14 cellular contexts compared by ENCODE assay signal in the genomic region with DNA sequence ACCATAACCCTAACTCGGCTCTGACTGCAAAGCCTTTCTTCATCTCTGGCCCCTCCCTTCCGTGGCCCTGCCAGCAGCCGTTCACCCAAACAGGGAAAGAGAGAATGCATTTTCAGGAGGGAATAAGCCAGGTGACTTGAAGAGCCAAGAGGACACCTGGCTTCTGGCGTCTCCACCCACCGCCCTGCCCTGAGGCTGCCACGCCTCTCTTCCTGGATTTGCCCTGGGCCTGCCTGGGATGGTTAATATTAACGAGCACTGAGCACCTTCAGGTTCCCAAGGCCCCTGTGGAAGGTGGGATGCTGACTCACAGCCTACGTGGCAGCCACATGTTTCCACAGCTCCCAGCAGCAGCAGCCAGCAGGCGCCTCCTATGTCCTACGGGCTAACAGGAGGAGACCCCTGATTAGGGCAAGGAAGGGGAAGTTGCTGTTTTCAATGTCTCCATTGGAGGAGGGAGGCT.
DNase-seq lines count a peak whose midpoint lies in the region; ATAC-seq, FAIRE-seq and TF ChIP-seq lines count a peak whose summit lies in the region.
"Had no signal": no experiment of that assay in that cellular context is flagged by ENCODE, and none has a peak within 500 bp of the region (broad histone marks: within the 10 kb centered on the region; RNA-seq: fewer than 3 reads in every experiment).

No MANE protein-coding gene starts in this region.

- peaks cover 0 to 9% (median 0%) of the 10 kb centered on the region in 4 donors for H3K4me1 ChIP-seq in Peyer's patch
- peaks cover 2 to 10% of the 10 kb centered on the region in 2 donors for H3K4me1 ChIP-seq in kidney (ENCODE audit: control insufficient read depth in 1 of 2, insufficient read depth in 1 of 2, low read depth in 1 of 2, low read length in 2 of 2)
- peaks cover 27% of the 10 kb centered on the region for H3K4me1 ChIP-seq in suprapubic skin
- H3K4me1 ChIP-seq: tibial nerve had no signal

- no peak for TF ChIP-seq EP300 in suprapubic skin (IDR thresholded peaks at IDR 0.05)

- TF ChIP-seq CTCF in Peyer's patch (IDR thresholded peaks at IDR 0.05) (peak in 1 of 6 experiments; percentile 20), kidney (IDR thresholded peaks at IDR 0.05; ENCODE audit: borderline replicate concordance, extremely low read depth, insufficient read depth) (no peak), suprapubic skin (IDR thresholded peaks at IDR 0.05) (no peak)

- intact Hi-C loops in kidney (cut with DNase I): no loop called here

- H3K27ac ChIP-seq in Peyer's patch (peak overlapping the region in 3 of 4 donors; percentile 40 to 91 (median 86)), kidney (ENCODE audit: low read depth in 2 of 2, low read length in 2 of 2) (no peak overlapping the region), suprapubic skin (peak overlapping the region; percentile 60)
- H3K27ac ChIP-seq: 22Rv1, brain microvascular endothelial cell, tibial nerve, VCaP had no signal

- H3K4me3 ChIP-seq in Peyer's patch (peak overlapping the region in 1 of 4 donors; percentile 14), kidney (ENCODE audit: low read length in 2 of 2) (no peak overlapping the region), suprapubic skin (no peak overlapping the region)
- H3K4me3 ChIP-seq: tibial nerve had no signal

- H3K27me3 ChIP-seq in Peyer's patch: no peaks in the 10 kb centered on the region
- H3K27me3 ChIP-seq in suprapubic skin: no peaks in the 10 kb centered on the region
- H3K27me3 ChIP-seq: brain microvascular endothelial cell, tibial nerve had no signal

- H3K9ac ChIP-seq in kidney (ENCODE audit: low read length in 2 of 2): no peak overlapping the region

- H3K9me3 ChIP-seq in Peyer's patch (no peaks in the 10 kb centered on the region), kidney (ENCODE audit: control insufficient read depth in 1 of 2, low read length in 2 of 2) (no peaks in the 10 kb centered on the region), suprapubic skin (no peaks in the 10 kb centered on the region)
- H3K9me3 ChIP-seq: tibial nerve had no signal

- peak; percentile 48 to 82 for TF ChIP-seq POLR2A in Peyer's patch (IDR thresholded peaks at IDR 0.05)
- TF ChIP-seq POLR2A in suprapubic skin (IDR thresholded peaks at IDR 0.05): no peak

- H3K36me3 ChIP-seq in Peyer's patch: no peaks in the 10 kb centered on the region
- H3K36me3 ChIP-seq in kidney (ENCODE audit: control insufficient read depth in 1 of 2, insufficient read depth in 2 of 2, low read length in 2 of 2): no peaks in the 10 kb centered on the region
- H3K36me3 ChIP-seq in suprapubic skin: no peaks in the 10 kb centered on the region
- H3K36me3 ChIP-seq: brain microvascular endothelial cell, tibial nerve had no signal

- WGBS in suprapubic skin: 37% methylated on average over 7 of the region's 10 CpGs

- no peak for ATAC-seq in GM19328 (IDR thresholded peaks at IDR 0.05; ENCODE audit: unreplicated experiment)

- DNase-seq in DMS79 treated with DMSO at 0.1 percent for 48 hours (lab: John Stamatoyannopoulos, UW): peak; percentile 49
- no peak for DNase-seq in DMS79 (lab: John Stamatoyannopoulos, UW)
- peak in 2 of 3 donors; percentile 90 to 92 for DNase-seq in Peyer's patch
- peak; percentile 94 for DNase-seq in kidney
- DNase-seq in suprapubic skin (ENCODE audit: low spot score in 2 of 2): no peak
- DNase-seq in activated naive CD4-positive, alpha-beta T cell (lab: John Stamatoyannopoulos, UW): no peak
- DNase-seq in stimulated activated CD4-positive, alpha-beta T cell treated with anti-CD3 and anti-CD28 coated beads, Interleukin-2, amount 100 ng/mL, for 24 hours: no peak
- DNase-seq: activated T-cell treated with anti-CD3 and anti-CD28 coated beads, Interleukin-2, amount 50 U/mL, for 24 hours; brain microvascular endothelial cell; DND-41 had no signal

- FAIRE-seq in kidney (lab: Jason Lieb, UNC): no peak

Comparison
In these comparisons a context has a peak if more than half of its experiments do, and no peak if none do; other contexts are left out.
1. DNase-seq: peak in DMS79 treated with DMSO at 0.1 percent for 48 hours (single experiment), Peyer's patch (2 of 3) and kidney (single experiment); none in DMS79 (single experiment), suprapubic skin (0 of 2), activated naive CD4-positive, alpha-beta T cell (0 of 4) and stimulated activated CD4-positive, alpha-beta T cell treated with anti-CD3 and anti-CD28 coated beads, Interleukin-2, amount 100 ng/mL, for 24 hours (0 of 2).
2. H3K27ac ChIP-seq: peak in Peyer's patch (3 of 4) and suprapubic skin (single experiment); none in kidney (0 of 2).
3. POLR2A ChIP-seq: peak in Peyer's patch (2 of 2); none in suprapubic skin (0 of 2).